In genomic region chr2:177165731-177166711, GRCh38 we compare ENCODE assay signal across 1 cellular context.
TF ChIP-seq lines count a peak whose summit lies in the region.

No MANE protein-coding gene starts in this region.

TF ChIP-seq in SK-N-SH treated with all-trans-retinoic acid at 6 μM for 48 hours, 23 proteins besides CTCF, POLR2A, EP300 and RAD21 (continued from another document):
- TF ChIP-seq POU6F1 (CRISPR knock-in tag; IDR thresholded peaks at IDR 0.05; ENCODE audit: borderline replicate concordance, low read depth) (no peak), ZC3H10 (CRISPR knock-in tag; IDR thresholded peaks at IDR 0.05) (no peak), ZNF565 (CRISPR knock-in tag; conservative IDR thresholded peaks at IDR 0.05; ENCODE audit: low read depth) (no peak), CREB5 (CRISPR knock-in tag; IDR thresholded peaks at IDR 0.05; ENCODE audit: low read depth) (no peak), ZNF8 (CRISPR knock-in tag; IDR thresholded peaks at IDR 0.05) (no peak; the same call in 1 of the 2 replicates)
